ENCODE assay signal across 9 cellular contexts in the genomic region with DNA sequence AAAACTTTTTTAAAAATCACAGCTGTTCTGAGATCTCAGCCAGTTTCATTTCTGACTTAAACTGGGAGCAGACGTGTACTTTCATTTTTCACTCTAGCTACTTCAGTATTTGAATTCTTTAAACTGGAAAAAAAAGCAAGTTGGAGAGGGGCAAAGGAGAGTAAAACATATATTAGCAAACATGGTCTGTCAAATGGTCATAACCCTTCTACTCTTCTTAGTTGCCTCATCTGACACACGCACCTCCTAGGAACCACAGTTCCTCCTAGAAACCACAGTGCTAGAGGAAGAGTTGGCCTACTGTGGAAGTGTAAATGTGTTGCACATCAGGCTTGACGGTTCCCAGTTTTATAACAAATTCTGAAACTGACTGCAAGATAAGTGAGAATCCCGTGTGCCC. TPM values are rescaled to one million over a fixed set of nuclear protein-coding genes. Genes with fewer than 3 reads are reported as not detected.
DNase-seq lines count a peak whose midpoint lies in the region; ATAC-seq and TF ChIP-seq lines count a peak whose summit lies in the region.
"Had no signal": no experiment of that assay in that cellular context is flagged by ENCODE, and none has a peak within 500 bp of the region (broad histone marks: within the 10 kb centered on the region; RNA-seq: fewer than 3 reads in every experiment).

No MANE protein-coding gene starts in this region.

- no peak for DNase-seq in memory B cell (ENCODE audit: low spot score in 2 of 2)
- no peak for DNase-seq in HT-29 (ENCODE audit: low spot score)
- DNase-seq in omental fat pad (ENCODE audit: low spot score) = no peak
- DNase-seq in activated gamma-delta T cell (lab: John Stamatoyannopoulos, UW) = no peak
- DNase-seq: activated CD4-positive, CD25-positive, alpha-beta regulatory T cell; NCI-H2107 had no signal

- ATAC-seq in GM18867 (IDR thresholded peaks at IDR 0.05; ENCODE audit: unreplicated experiment) (peak; percentile 78), GM21717 (IDR thresholded peaks at IDR 0.05; ENCODE audit: unreplicated experiment) (peak; percentile 62), HG03469 (IDR thresholded peaks at IDR 0.05; ENCODE audit: unreplicated experiment) (peak; percentile 45), memory B cell (ENCODE audit: low read depth) (no peak), omental fat pad (ENCODE audit: low FRiP score) (no peak)

- H3K36me3 Mint-ChIP-seq in memory B cell = peaks cover 39% of the 10 kb centered on the region

- H3K4me3 Mint-ChIP-seq in memory B cell = no peak overlapping the region

- H3K27me3 Mint-ChIP-seq in memory B cell = no peaks in the 10 kb centered on the region

- H3K27ac Mint-ChIP-seq in memory B cell = peak overlapping the region; percentile 83

- TF ChIP-seq CTCF in omental fat pad (IDR thresholded peaks at IDR 0.05) = no peak

- H3K9me3 Mint-ChIP-seq in memory B cell = no peaks in the 10 kb centered on the region

- H3K4me1 Mint-ChIP-seq in memory B cell = peaks cover 29% of the 10 kb centered on the region

RNA-seq across cellular contexts. Expression of a gene that starts 47.2 kb away (rescaled TPM):
- total RNA-seq in HT-29 (2014; rRNA removed; shearing (Covaris generic)) = 75.7 and 81.9 TPM in 2 replicates
- 10 to 100 TPM; 72.1 to 92.0 (median 88.4) TPM for total RNA-seq in omental fat pad

RNA-seq across cellular contexts. Expression of a gene that starts 58.0 kb away (rescaled TPM):
- total RNA-seq in HT-29 (2014; rRNA removed; shearing (Covaris generic)) = 0.57 and 1.5 TPM in 2 replicates
- total RNA-seq in omental fat pad = 1 to 10 TPM; 2.2 to 7.7 (median 4.4) TPM

Comparison
In these comparisons a context has a peak if more than half of its experiments do, and no peak if none do; other contexts are left out.
1. ATAC-seq: peak in GM18867 (single experiment), GM21717 (single experiment) and HG03469 (single experiment); none in memory B cell (single experiment) and omental fat pad (single experiment).